In genomic region chr4:1368421-1369090, GRCh38 we compare ENCODE assay signal across 1 cellular context.
TF ChIP-seq lines count a peak whose summit lies in the region.

No MANE protein-coding gene starts in this region.

TF ChIP-seq in IMR-90, 13 proteins besides CTCF, POLR2A, EP300 and RAD21:
- no peak for TF ChIP-seq MAFK (IDR thresholded peaks at IDR 0.05; ENCODE audit: low read depth, low read length)
- TF ChIP-seq SMC3 (IDR thresholded peaks at IDR 0.05; ENCODE audit: low read depth, low read length), result no peak
- no peak for TF ChIP-seq RFX5 (IDR thresholded peaks at IDR 0.05; ENCODE audit: low read depth, low read length)
- TF ChIP-seq CEBPB (IDR thresholded peaks at IDR 0.05; ENCODE audit: low read depth, low read length), result no peak
- no peak for TF ChIP-seq USF2 (IDR thresholded peaks at IDR 0.05; ENCODE audit: low read depth, low read length)
- no peak for TF ChIP-seq CHD1 (IDR thresholded peaks at IDR 0.05; ENCODE audit: low read depth, low read length)
- no peak for TF ChIP-seq FOS (IDR thresholded peaks at IDR 0.05; ENCODE audit: low read depth, low read length)
- no peak for TF ChIP-seq BHLHE40 (IDR thresholded peaks at IDR 0.05; ENCODE audit: low read depth, low read length)
- TF ChIP-seq RCOR1 (IDR thresholded peaks at IDR 0.05; ENCODE audit: insufficient replicate concordance, low read length), result no peak
- no peak for TF ChIP-seq MXI1 (IDR thresholded peaks at IDR 0.05; ENCODE audit: borderline replicate concordance, low read depth, low read length)
- TF ChIP-seq MAZ (IDR thresholded peaks at IDR 0.05; ENCODE audit: borderline replicate concordance, low read depth, low read length), result no peak
- TF ChIP-seq NFE2L2 (IDR thresholded peaks at IDR 0.05; ENCODE audit: low read depth, low read length), result no peak
- TF ChIP-seq ELK1 (IDR thresholded peaks at IDR 0.05; ENCODE audit: borderline replicate concordance, low read depth, low read length), result no peak
